ENCODE assay signal across 33 cellular contexts in the genomic region with DNA sequence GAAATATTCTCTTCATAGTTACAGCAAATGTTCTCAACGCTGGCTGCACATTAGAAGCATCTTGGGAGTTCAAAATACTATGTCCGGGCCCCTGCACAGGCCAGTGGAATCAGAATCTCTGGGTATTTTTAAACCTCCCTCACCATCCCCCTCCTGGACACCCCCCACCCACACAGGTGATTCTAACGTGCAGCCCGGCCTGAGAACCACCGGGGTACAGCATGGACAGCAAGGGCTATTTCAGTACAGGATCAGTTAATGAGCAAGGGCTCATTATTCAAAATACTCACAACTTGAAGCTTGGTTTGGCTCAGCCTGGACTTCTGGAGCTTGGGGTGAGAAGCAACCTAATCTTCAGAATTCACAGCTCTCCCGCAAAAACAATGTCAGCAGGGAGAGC. TPM values are rescaled to one million over a fixed set of nuclear protein-coding genes. Genes with fewer than 3 reads are reported as not detected.
A peak's percentile ranks its signal among the peaks of the same experiment; 100 is the strongest.
DNase-seq lines count a peak whose midpoint lies in the region; ATAC-seq, FAIRE-seq and TF ChIP-seq lines count a peak whose summit lies in the region.
"Had no signal": no experiment of that assay in that cellular context is flagged by ENCODE, and none has a peak within 500 bp of the region (broad histone marks: within the 10 kb centered on the region; RNA-seq: fewer than 3 reads in every experiment).

No MANE protein-coding gene starts in this region.

- no peak; a peak in 1 of 4 replicates for TF ChIP-seq EP300 in GM12878 (IDR thresholded peaks at IDR 0.05; ENCODE audit: borderline replicate concordance in 1 of 2, control insufficient read depth in 1 of 2, low read depth in 2 of 2, low read length in 2 of 2)

- TF ChIP-seq POLR2A in GM12878 (IDR thresholded peaks at IDR 0.05; ENCODE audit: low read depth, low read length): no peak

- peaks cover 5% of the 10 kb centered on the region for H3K36me3 Mint-ChIP-seq in activated T-helper 1 cell treated with anti-CD3 and anti-CD28 coated beads, Interleukin-12 subunit alpha, Interleukin-12 subunit beta, Interleukin-2, Interleukin-4 antibody, amounts not matched to agents 30 ng/mL and 10 ng/mL and 1 ng/mL, durations not matched to agents 14 hours and 24 hours and 36 hours (ENCODE audit: low read depth)
- H3K36me3 Mint-ChIP-seq in GM23338 (ENCODE audit: low read depth): peaks cover 18% of the 10 kb centered on the region
- H3K36me3 Mint-ChIP-seq: natural killer cell treated with Interleukin-12 subunit alpha and Interleukin-12 subunit beta and Interleukin-15 and Interleukin-18, amount 100 ng/mL, for 72 hours had no signal

- H3K9me3 Mint-ChIP-seq in activated T-helper 1 cell treated with anti-CD3 and anti-CD28 coated beads, Interleukin-12 subunit alpha, Interleukin-12 subunit beta, Interleukin-2, Interleukin-4 antibody, amounts not matched to agents 30 ng/mL and 10 ng/mL and 1 ng/mL, durations not matched to agents 14 hours and 24 hours and 36 hours: no peaks in the 10 kb centered on the region
- H3K9me3 Mint-ChIP-seq in GM23338: no peaks in the 10 kb centered on the region
- H3K9me3 Mint-ChIP-seq: brain; natural killer cell treated with Interleukin-12 subunit alpha and Interleukin-12 subunit beta and Interleukin-15 and Interleukin-18, amount 100 ng/mL, for 72 hours had no signal

- no TSS peak for BruUV-seq in GM12878 (replicated peaks; lab: Mats Ljungman, UMichigan)

- 29% methylated on average over 6 of the region's 6 CpGs for WGBS in GM12878 (ENCODE audit: insufficient coverage, insufficient replicate concordance, low lambda C conversion rate, missing lambda C conversion rate)

- POLR2A ChIA-PET in GM12878 (lab: Charles Lee): interaction anchor here (2.9 to 3.4 kb wide), 2 partner anchors 12 to 28 kb away, joined by 16 to 18 read pairs; no protein-coding TSS in a partner anchor

- TF ChIP-seq CTCF in GM12878 (IDR thresholded peaks at IDR 0.05 in 2 of 3, conservative IDR thresholded peaks at IDR 0.05 in 1 of 3; ENCODE audit: control insufficient read depth in 2 of 3, extremely low read depth in 1 of 3, insufficient read depth in 1 of 3, low read depth in 3 of 3, low read length in 3 of 3): no peak
- no peak for TF ChIP-seq CTCF in GM23338 (conservative IDR thresholded peaks at IDR 0.05; ENCODE audit: low read depth in 2 of 2)

- CTCF ChIA-PET in GM12878 (lab: Yijun Ruan, JAX): interaction anchor here (0.6 to 2.1 kb wide), 2 partner anchors 12 to 29 kb away, joined by 4 to 12 read pairs; no protein-coding TSS in a partner anchor

- TF ChIP-seq RAD21 in GM12878 (IDR thresholded peaks at IDR 0.05; ENCODE audit: insufficient read depth, low read depth, low read length): no peak

- peaks cover 0 to 20% (median 0%) of the 10 kb centered on the region in 11 experiments; a peak in 6 of 22 replicates for H3K36me3 ChIP-seq in BLaER1 treated with 17β-estradiol and CSF1 and Interleukin-3, amounts not matched to agents 10 nM and 100 nM
- H3K36me3 ChIP-seq in GM12878 (ENCODE audit: control insufficient read depth in 2 of 2, insufficient read depth in 2 of 2, low read length in 1 of 2): no peaks in the 10 kb centered on the region; a peak in 1 of 4 replicates
- H3K36me3 ChIP-seq in GM23338 (ENCODE audit: insufficient read depth): no peaks in the 10 kb centered on the region
- H3K36me3 ChIP-seq: adrenal gland, SJSA1, thoracic aorta, vagina had no signal

- peaks cover 9% of the 10 kb centered on the region for H3K4me1 Mint-ChIP-seq in activated T-helper 1 cell treated with anti-CD3 and anti-CD28 coated beads, Interleukin-12 subunit alpha, Interleukin-12 subunit beta, Interleukin-2, Interleukin-4 antibody, amounts not matched to agents 30 ng/mL and 10 ng/mL and 1 ng/mL, durations not matched to agents 14 hours and 24 hours and 36 hours (ENCODE audit: low read depth)
- H3K4me1 Mint-ChIP-seq in GM23338: peaks cover 11% of the 10 kb centered on the region
- H3K4me1 Mint-ChIP-seq: brain had no signal

- no peaks in the 10 kb centered on the region; a peak in 1 of 22 replicates for H3K9me3 ChIP-seq in BLaER1 treated with 17β-estradiol and CSF1 and Interleukin-3, amounts not matched to agents 10 nM and 100 nM (replicated peaks in 1 of 11)
- no peaks in the 10 kb centered on the region for H3K9me3 ChIP-seq in GM12878 (replicated peaks; ENCODE audit: control insufficient read depth, insufficient read depth, low read length)
- H3K9me3 ChIP-seq: A549, adrenal gland, SJSA1, thoracic aorta, vagina had no signal

- H3K27me3 ChIP-seq in BLaER1 treated with 17β-estradiol and CSF1 and Interleukin-3, amounts not matched to agents 10 nM and 100 nM: no peaks in the 10 kb centered on the region
- H3K27me3 ChIP-seq in GM12878 (replicated peaks in 1 of 2; ENCODE audit: control insufficient read depth in 2 of 2, insufficient read depth in 2 of 2, low read length in 1 of 2) (no peaks in the 10 kb centered on the region), GM23338 (ENCODE audit: insufficient read depth) (no peaks in the 10 kb centered on the region)
- H3K27me3 ChIP-seq: adrenal gland, foreskin keratinocyte, SJSA1, vagina had no signal

- peaks cover 2% of the 10 kb centered on the region for H3K27me3 Mint-ChIP-seq in activated T-helper 1 cell treated with anti-CD3 and anti-CD28 coated beads, Interleukin-12 subunit alpha, Interleukin-12 subunit beta, Interleukin-2, Interleukin-4 antibody, amounts not matched to agents 30 ng/mL and 10 ng/mL and 1 ng/mL, durations not matched to agents 14 hours and 24 hours and 36 hours (ENCODE audit: insufficient read depth)
- peaks cover 3% of the 10 kb centered on the region for H3K27me3 Mint-ChIP-seq in GM23338 (ENCODE audit: insufficient read depth, low read depth, poor library complexity)
- H3K27me3 Mint-ChIP-seq: B cell; brain; natural killer cell treated with Interleukin-12 subunit alpha and Interleukin-12 subunit beta and Interleukin-15 and Interleukin-18, amount 100 ng/mL, for 72 hours had no signal

- H3K4me2 ChIP-seq in BLaER1 treated with 17β-estradiol and CSF1 and Interleukin-3, amounts not matched to agents 10 nM and 100 nM: peak overlapping the region; percentile 77 to 98 (median 92); a peak in 20 of 22 replicates
- H3K4me2 ChIP-seq in GM12878 (ENCODE audit: control insufficient read depth, insufficient read depth) (no peak overlapping the region), GM23338 (no peak overlapping the region)
- H3K4me2 ChIP-seq: A549, smooth muscle cell had no signal

- DNase-seq in GM12878 (ENCODE audit: low read depth, low spot score): no peak
- no peak for DNase-seq in NCI-H524 treated with DMSO at 0.1 percent for 48 hours (lab: John Stamatoyannopoulos, UW)
- no peak for DNase-seq in activated T-helper 1 cell treated with anti-CD3 and anti-CD28 coated beads, Interleukin-12 subunit alpha, Interleukin-12 subunit beta, Interleukin-2, Interleukin-4 antibody, amounts not matched to agents 30 ng/mL and 10 ng/mL and 1 ng/mL, durations not matched to agents 14 hours and 24 hours and 36 hours (ENCODE audit: low spot score)
- no peak for DNase-seq in stimulated activated CD4-positive, alpha-beta T cell treated with anti-CD3 and anti-CD28 coated beads, Interleukin-2, amount 100 ng/mL, for 48 hours
- DNase-seq in GM23338 (ENCODE audit: low spot score): no peak
- DNase-seq: activated CD4-positive, CD25-positive, alpha-beta regulatory T cell treated with anti-CD3 and anti-CD28 coated beads, Interleukin-2, amount 50 U/mL, for 72 hours; effector CD8-positive, alpha-beta T cell; foreskin keratinocyte; hypothalamus; left ventricle myocardium superior; NCI-H1694 treated with DMSO at 0.1 percent for 48 hours; NCI-H2171 treated with DMSO at 0.1 percent for 48 hours; NCI-H526; retina; stimulated activated CD4-positive, alpha-beta T cell treated with anti-CD3 and anti-CD28 coated beads, Interleukin-4, amount 100 ng/mL, for 1 hour; stimulated activated naive CD8-positive, alpha-beta T cell treated with anti-CD3 and anti-CD28 coated beads, Interleukin-15, Interleukin-2, amounts not matched to agents 100 U/mL and 50 U/mL, for 24 hours; T-helper 1 cell had no signal

- intact Hi-C loops in GM12878 (cut with micrococcal nuclease; ENCODE audit: unreplicated experiment): no loop called here
- intact Hi-C loops in activated T-helper 1 cell treated with anti-CD3 and anti-CD28 coated beads, Interleukin-12 subunit alpha, Interleukin-12 subunit beta, Interleukin-2, Interleukin-4 antibody, amounts not matched to agents 30 ng/mL and 10 ng/mL and 1 ng/mL, durations not matched to agents 14 hours and 24 hours and 36 hours (cut with micrococcal nuclease): no loop called here

- H3K4me1 ChIP-seq in BLaER1 treated with 17β-estradiol and CSF1 and Interleukin-3, amounts not matched to agents 10 nM and 100 nM: peaks cover 49 to 96% (median 93%) of the 10 kb centered on the region in 10 experiments
- H3K4me1 ChIP-seq in GM12878 (ENCODE audit: control insufficient read depth, insufficient read depth, low read length) (peaks cover 17% of the 10 kb centered on the region), GM23338 (ENCODE audit: insufficient read depth) (peaks cover 6% of the 10 kb centered on the region; the same call in 1 of the 2 replicates)

- no peak overlapping the region for H3K27ac Mint-ChIP-seq in activated T-helper 1 cell treated with anti-CD3 and anti-CD28 coated beads, Interleukin-12 subunit alpha, Interleukin-12 subunit beta, Interleukin-2, Interleukin-4 antibody, amounts not matched to agents 30 ng/mL and 10 ng/mL and 1 ng/mL, durations not matched to agents 14 hours and 24 hours and 36 hours
- H3K27ac Mint-ChIP-seq in GM23338: no peak overlapping the region
- H3K27ac Mint-ChIP-seq: brain; natural killer cell treated with Interleukin-12 subunit alpha and Interleukin-12 subunit beta and Interleukin-15 and Interleukin-18, amount 100 ng/mL, for 72 hours had no signal

- H3K79me2 ChIP-seq in GM12878 (ENCODE audit: control insufficient read depth, insufficient read depth, low read length): no peaks in the 10 kb centered on the region
- no peaks in the 10 kb centered on the region for H3K79me2 ChIP-seq in GM23338 (replicated peaks; ENCODE audit: insufficient read depth)

- no peaks in the 10 kb centered on the region for H4K20me1 ChIP-seq in BLaER1 treated with 17β-estradiol and CSF1 and Interleukin-3, amounts not matched to agents 10 nM and 100 nM
- H4K20me1 ChIP-seq in GM12878 (ENCODE audit: control insufficient read depth, insufficient read depth) (no peaks in the 10 kb centered on the region), GM23338 (replicated peaks; ENCODE audit: insufficient read depth) (no peaks in the 10 kb centered on the region)

- FAIRE-seq in GM12878 (lab: Jason Lieb, UNC): no peak
- FAIRE-seq: A549, H54, HepG2 had no signal

- H3K9ac ChIP-seq in BLaER1 treated with 17β-estradiol and CSF1 and Interleukin-3, amounts not matched to agents 10 nM and 100 nM: peak overlapping the region in 8 of 11 experiments; percentile 65 to 84 (median 78); a peak in 17 of 22 replicates
- no peak overlapping the region for H3K9ac ChIP-seq in GM12878 (ENCODE audit: control insufficient read depth, insufficient read depth, low read length)

- H3K9me2 ChIP-seq in GM23338 (ENCODE audit: insufficient read depth): no peaks in the 10 kb centered on the region

- ATAC-seq in GM18868 (IDR thresholded peaks at IDR 0.05; ENCODE audit: unreplicated experiment): peak; percentile 35
- ATAC-seq in HG02798 (IDR thresholded peaks at IDR 0.05; ENCODE audit: poor library complexity, unreplicated experiment): peak; percentile 32
- ATAC-seq in GM12878: peak; percentile 30
- ATAC-seq in GM23338: no peak
- ATAC-seq: A549; esophagus mucosa; foreskin keratinocyte; HepG2; natural killer cell treated with Interleukin-12 subunit alpha and Interleukin-12 subunit beta and Interleukin-15 and Interleukin-18, amount 100 ng/mL, for 72 hours; stimulated activated naive CD8-positive, alpha-beta T cell treated with anti-CD3 and anti-CD28 coated beads, Interleukin-15, Interleukin-2, amounts not matched to agents 100 U/mL and 50 U/mL, for 24 hours had no signal

- no peak overlapping the region for H3K4me3 Mint-ChIP-seq in activated T-helper 1 cell treated with anti-CD3 and anti-CD28 coated beads, Interleukin-12 subunit alpha, Interleukin-12 subunit beta, Interleukin-2, Interleukin-4 antibody, amounts not matched to agents 30 ng/mL and 10 ng/mL and 1 ng/mL, durations not matched to agents 14 hours and 24 hours and 36 hours
- no peak overlapping the region for H3K4me3 Mint-ChIP-seq in GM23338
- H3K4me3 Mint-ChIP-seq: B cell; brain; natural killer cell treated with Interleukin-12 subunit alpha and Interleukin-12 subunit beta and Interleukin-15 and Interleukin-18, amount 100 ng/mL, for 72 hours had no signal

- H3K27ac ChIP-seq in BLaER1 treated with 17β-estradiol and CSF1 and Interleukin-3, amounts not matched to agents 10 nM and 100 nM: peak overlapping the region in 9 of 11 experiments; percentile 57 to 96 (median 90); a peak in 18 of 22 replicates
- H3K27ac ChIP-seq in GM12878 (ENCODE audit: control insufficient read depth, insufficient read depth) (no peak overlapping the region), GM23338 (ENCODE audit: low read depth) (no peak overlapping the region)
- H3K27ac ChIP-seq: adrenal gland, foreskin keratinocyte, HL-60, SJSA1, thoracic aorta, vagina had no signal

- RAD21 ChIA-PET in GM12878 (lab: Charles Lee; ENCODE audit: unreplicated experiment): interaction anchor here (0.8 to 2.5 kb wide), 8 partner anchors 11 to 57 kb away, joined by 3 to 13 read pairs (median 6); partner anchors contain the start of gene INO80C

- in situ Hi-C loops in GM12878 (cut with MboI): no loop called here

- SMC1A ChIA-PET in GM12878 (lab: Charles Lee; ENCODE audit: uncharacterized antibody, unreplicated experiment): interaction anchor here (0.5 to 6.2 kb wide), 8 partner anchors 10 to 99 kb away, joined by 3 to 67 read pairs (median 4); no protein-coding TSS in a partner anchor

- peak overlapping the region in 7 of 10 experiments; percentile 41 to 61 (median 55); a peak in 14 of 20 replicates for H3K4me3 ChIP-seq in BLaER1 treated with 17β-estradiol and CSF1 and Interleukin-3, amounts not matched to agents 10 nM and 100 nM
- no peak overlapping the region for H3K4me3 ChIP-seq in GM12878
- no peak overlapping the region for H3K4me3 ChIP-seq in GM23338
- H3K4me3 ChIP-seq: A549, adrenal gland, SJSA1, smooth muscle cell, thoracic aorta, vagina had no signal

- no peaks in the 10 kb centered on the region for H3F3A ChIP-seq in GM23338 (replicated peaks; ENCODE audit: low read depth)

- H2AFZ ChIP-seq in GM12878 (ENCODE audit: control insufficient read depth, low read depth, low read length) (no peak overlapping the region), GM23338 (no peak overlapping the region)

RNA-seq across cellular contexts. Expression of gene INO80C, which starts 31.4 kb away (rescaled TPM):
- total RNA-seq in GM12878 (2013; cell fraction: nucleolus; rRNA removed): 39.2 and 40.2 TPM in 2 replicates
- total RNA-seq in GM12878 (2014; rRNA removed): 9.8 and 9.9 TPM in 2 replicates
- 16.0 and 18.1 TPM in 2 replicates for total RNA-seq in GM12878 (2014; rRNA removed; fragmentation: Illumina TruSeq; extraction: Trizol)
- 29.3 and 30.7 TPM in 2 replicates for total RNA-seq in GM12878 (2021)
- 17.9 TPM for polyA plus RNA-seq in GM12878 (2011; ENCODE audit: low read depth)
- polyA plus RNA-seq in GM12878 (2011; rRNA removed): 31.3 and 31.6 TPM in 2 replicates
- polyA plus RNA-seq in GM12878 (2011; cell fraction: cytosol; rRNA removed): 27.9 and 34.4 TPM in 2 replicates
- 29.8 and 31.2 TPM in 2 replicates for polyA plus RNA-seq in GM12878 (2011; cell fraction: nucleus; rRNA removed)
- 15.2 and 16.8 TPM in 2 replicates for polyA plus RNA-seq in GM12878 (2012)
- polyA plus RNA-seq in GM12878 (2014; fragmentation: Illumina TruSeq; extraction: Trizol): 32.8 and 34.2 TPM in 2 replicates
- 10 to 100 TPM; 25.0 to 31.6 TPM for polyA plus RNA-seq in GM12878 (2014; fragmentation: Nextera tagmentation; extraction: Ambion mirVana)
- polyA plus RNA-seq in GM12878 (2014; rRNA removed): 29.7 and 43.2 TPM in 2 replicates
- 10 to 100 TPM; 28.3 to 30.9 TPM for polyA plus RNA-seq in GM12878 (2016; fragmentation: Nextera tagmentation; extraction: Ambion mirVana)
- polyA minus RNA-seq in GM12878 (2011; rRNA and poly(A)+ RNA removed): 13.2 and 19.6 TPM in 2 replicates
- polyA minus RNA-seq in GM12878 (2011; cell fraction: cytosol; rRNA and poly(A)+ RNA removed): 4.9 and 10.4 TPM in 2 replicates
- 9.2 and 15.2 TPM in 2 replicates for polyA minus RNA-seq in GM12878 (2011; cell fraction: nucleus; rRNA and poly(A)+ RNA removed)
- 35.2 and 43.7 TPM in 2 replicates for total RNA-seq in activated T-helper 1 cell treated with anti-CD3 and anti-CD28 coated beads, Interleukin-12 subunit alpha, Interleukin-12 subunit beta, Interleukin-2, Interleukin-4 antibody, amounts not matched to agents 30 ng/mL and 10 ng/mL and 1 ng/mL, durations not matched to agents 14 hours and 24 hours and 36 hours
- 16.3 and 22.6 TPM in 2 replicates for total RNA-seq in GM23338 (2014; rRNA removed; shearing (Covaris generic))
- 52.3 and 52.8 TPM in 2 replicates for polyA plus RNA-seq in GM23338 (2016; fragmentation: Nextera tagmentation; extraction: Ambion mirVana)

Comparison
In these comparisons a context has a peak if more than half of its experiments do, and no peak if none do; other contexts are left out.
1. H3K27ac ChIP-seq: peak in BLaER1 treated with 17β-estradiol and CSF1 and Interleukin-3, amounts not matched to agents 10 nM and 100 nM (9 of 11); none in GM12878 (single experiment) and GM23338 (single experiment).
2. H3K4me2 ChIP-seq: peak in BLaER1 treated with 17β-estradiol and CSF1 and Interleukin-3, amounts not matched to agents 10 nM and 100 nM (11 of 11); none in GM12878 (single experiment) and GM23338 (single experiment).
3. H3K4me3 ChIP-seq: peak in BLaER1 treated with 17β-estradiol and CSF1 and Interleukin-3, amounts not matched to agents 10 nM and 100 nM (7 of 10); none in GM12878 (single experiment) and GM23338 (single experiment).